In genomic region chr7:106823631-106824030, GRCh38 we compare ENCODE assay signal across 30 cellular contexts. TPM values are rescaled to one million over a fixed set of nuclear protein-coding genes. Genes with fewer than 3 reads are reported as not detected.
DNase-seq lines count a peak whose midpoint lies in the region; ATAC-seq, FAIRE-seq and TF ChIP-seq lines count a peak whose summit lies in the region.
"Had no signal": no experiment of that assay in that cellular context is flagged by ENCODE, and none has a peak within 500 bp of the region (broad histone marks: within the 10 kb centered on the region; RNA-seq: fewer than 3 reads in every experiment).

No MANE protein-coding gene starts in this region.

- H3K4me1 ChIP-seq in pancreas = no peaks in the 10 kb centered on the region
- H3K4me1 ChIP-seq: BLaER1 treated with 17β-estradiol and CSF1 and Interleukin-3, amounts not matched to agents 10 nM and 100 nM; left ventricle myocardium inferior; SJCRH30; transverse colon had no signal

- no peaks in the 10 kb centered on the region for H3K27me3 ChIP-seq in bronchial epithelial cell (ENCODE audit: control insufficient read depth, insufficient read depth, low read length)
- H3K27me3 ChIP-seq in pancreas = no peaks in the 10 kb centered on the region
- H3K27me3 ChIP-seq: BLaER1 treated with 17β-estradiol and CSF1 and Interleukin-3, amounts not matched to agents 10 nM and 100 nM; SJCRH30; transverse colon had no signal

- H3K4me1 Mint-ChIP-seq in activated CD8-positive, alpha-beta T cell treated with anti-CD3 and anti-CD28 coated beads, Interleukin-2, amount 10 ng/mL, durations not matched to agents 7 days and 5 days (ENCODE audit: low read depth) = no peaks in the 10 kb centered on the region
- H3K4me1 Mint-ChIP-seq in progenitor cell of endocrine pancreas (ENCODE audit: low read depth) = peaks cover 5% of the 10 kb centered on the region
- H3K4me1 Mint-ChIP-seq: activated naive CD4-positive, alpha-beta T cell treated with anti-CD3 and anti-CD28 coated beads, Interleukin-2, amount 50 U/mL, for 24 hours; activated T-helper 17 cell treated with anti-CD3 and anti-CD28 coated beads, Interleukin-2, amount 50 U/mL, for 72 hours; T-cell had no signal

- no peaks in the 10 kb centered on the region for H3K9me3 Mint-ChIP-seq in activated CD8-positive, alpha-beta T cell treated with anti-CD3 and anti-CD28 coated beads, Interleukin-2, amount 10 ng/mL, durations not matched to agents 7 days and 5 days (ENCODE audit: insufficient read depth)
- H3K9me3 Mint-ChIP-seq in progenitor cell of endocrine pancreas (ENCODE audit: low read depth) = peaks cover 5% of the 10 kb centered on the region
- H3K9me3 Mint-ChIP-seq: activated naive CD4-positive, alpha-beta T cell treated with anti-CD3 and anti-CD28 coated beads, Interleukin-2, amount 50 U/mL, for 24 hours; naive B cell; T-cell had no signal

- no peak overlapping the region for H3K4me3 ChIP-seq in bronchial epithelial cell (ENCODE audit: low read depth, low read length)
- H3K4me3 ChIP-seq in pancreas = no peak overlapping the region
- H3K4me3 ChIP-seq: BLaER1 treated with 17β-estradiol and CSF1 and Interleukin-3, amounts not matched to agents 10 nM and 100 nM; left ventricle myocardium inferior; SJCRH30; skin epidermis; transverse colon had no signal

- peak; percentile 61 for DNase-seq in Daoy (ENCODE audit: low read depth)
- DNase-seq in M059J (ENCODE audit: low read depth) = peak; percentile 77
- peak; percentile 31 for DNase-seq in bronchial epithelial cell (ENCODE audit: low read depth)
- peak; percentile 39 for DNase-seq in renal cortical epithelial cell (ENCODE audit: low read depth)
- no peak for DNase-seq in activated CD8-positive, alpha-beta T cell treated with anti-CD3 and anti-CD28 coated beads, Interleukin-2, amount 10 ng/mL, durations not matched to agents 7 days and 5 days
- no peak for DNase-seq in progenitor cell of endocrine pancreas (ENCODE audit: low spot score, unreplicated experiment)
- no peak for DNase-seq in pancreas
- DNase-seq: activated CD4-positive, alpha-beta T cell treated with anti-CD3 and anti-CD28 coated beads, Interleukin-2, amount 50 U/mL, for 4 hours; activated CD8-positive, alpha-beta memory T cell treated with anti-CD3 and anti-CD28 coated beads, Interleukin-2, amount 50 U/mL, for 4 hours; amygdala; central memory CD4-positive, alpha-beta T cell; dermis blood vessel endothelial cell; DND-41; left ventricle myocardium inferior; naive B cell; NCI-H1092 treated with DMSO at 0.1 percent for 48 hours; NCI-H187 treated with DMSO at 0.1 percent for 48 hours; NCI-H69; stimulated activated CD8-positive, alpha-beta memory T cell treated with anti-CD3 and anti-CD28 coated beads, Interleukin-4, amount 100 ng/mL, for 48 hours; T-cell; transverse colon had no signal

- ATAC-seq in activated CD8-positive, alpha-beta T cell treated with anti-CD3 and anti-CD28 coated beads, Interleukin-2, amount 10 ng/mL, durations not matched to agents 7 days and 5 days = no peak
- no peak for ATAC-seq in pancreas
- ATAC-seq: activated T-helper 17 cell treated with anti-CD3 and anti-CD28 coated beads, Interleukin-2, amount 50 U/mL, for 72 hours; T-cell had no signal

- no peaks in the 10 kb centered on the region for H3K9me3 ChIP-seq in pancreas
- H3K9me3 ChIP-seq: left ventricle myocardium inferior, transverse colon had no signal

- no peaks in the 10 kb centered on the region for H3K36me3 Mint-ChIP-seq in activated CD8-positive, alpha-beta T cell treated with anti-CD3 and anti-CD28 coated beads, Interleukin-2, amount 10 ng/mL, durations not matched to agents 7 days and 5 days (ENCODE audit: low read depth)
- no peaks in the 10 kb centered on the region for H3K36me3 Mint-ChIP-seq in progenitor cell of endocrine pancreas (ENCODE audit: insufficient read depth)
- H3K36me3 Mint-ChIP-seq: activated naive CD4-positive, alpha-beta T cell treated with anti-CD3 and anti-CD28 coated beads, Interleukin-2, amount 50 U/mL, for 24 hours; naive B cell; T-cell had no signal

- TF ChIP-seq CTCF in bronchial epithelial cell (IDR thresholded peaks at IDR 0.05; ENCODE audit: insufficient read depth, low read length, severe bottlenecking) (no peak), progenitor cell of endocrine pancreas (IDR thresholded peaks at IDR 0.05; ENCODE audit: unreplicated experiment) (no peak), pancreas (IDR thresholded peaks at IDR 0.05) (no peak)

- FAIRE-seq in bronchial epithelial cell (lab: Jason Lieb, UNC) (no peak), pancreas (lab: Jason Lieb, UNC) (no peak)
- FAIRE-seq: endometrium, GM18507 had no signal

- H3K36me3 ChIP-seq in bronchial epithelial cell (ENCODE audit: control insufficient read depth, insufficient read depth, low read length) = no peaks in the 10 kb centered on the region
- no peaks in the 10 kb centered on the region for H3K36me3 ChIP-seq in pancreas
- H3K36me3 ChIP-seq: BLaER1 treated with 17β-estradiol and CSF1 and Interleukin-3, amounts not matched to agents 10 nM and 100 nM; left ventricle myocardium inferior; SJCRH30; transverse colon had no signal

- H3K27ac ChIP-seq in pancreas = no peak overlapping the region
- H3K27ac ChIP-seq: BLaER1 treated with 17β-estradiol and CSF1 and Interleukin-3, amounts not matched to agents 10 nM and 100 nM; HL-60; left ventricle myocardium inferior; SJCRH30; transverse colon had no signal

- H3K27me3 Mint-ChIP-seq in activated CD8-positive, alpha-beta T cell treated with anti-CD3 and anti-CD28 coated beads, Interleukin-2, amount 10 ng/mL, durations not matched to agents 7 days and 5 days (ENCODE audit: low read depth) = no peaks in the 10 kb centered on the region
- H3K27me3 Mint-ChIP-seq in progenitor cell of endocrine pancreas = no peaks in the 10 kb centered on the region
- H3K27me3 Mint-ChIP-seq: activated naive CD4-positive, alpha-beta T cell treated with anti-CD3 and anti-CD28 coated beads, Interleukin-2, amount 50 U/mL, for 24 hours; activated T-helper 17 cell treated with anti-CD3 and anti-CD28 coated beads, Interleukin-2, amount 50 U/mL, for 72 hours; naive B cell; T-cell had no signal

- no peak overlapping the region for H3K4me3 Mint-ChIP-seq in activated CD8-positive, alpha-beta T cell treated with anti-CD3 and anti-CD28 coated beads, Interleukin-2, amount 10 ng/mL, durations not matched to agents 7 days and 5 days
- no peak overlapping the region for H3K4me3 Mint-ChIP-seq in progenitor cell of endocrine pancreas (ENCODE audit: low read depth)
- H3K4me3 Mint-ChIP-seq: activated naive CD4-positive, alpha-beta T cell treated with anti-CD3 and anti-CD28 coated beads, Interleukin-2, amount 50 U/mL, for 24 hours; activated T-helper 17 cell treated with anti-CD3 and anti-CD28 coated beads, Interleukin-2, amount 50 U/mL, for 72 hours; naive B cell; T-cell had no signal

- CTCF ChIA-PET in activated CD8-positive, alpha-beta T cell treated with anti-CD3 and anti-CD28 coated beads, Interleukin-2, amount 10 ng/mL, durations not matched to agents 7 days and 5 days (lab: Charles Lee) = no interaction called here

- POLR2A ChIA-PET in activated CD8-positive, alpha-beta T cell treated with anti-CD3 and anti-CD28 coated beads, Interleukin-2, amount 10 ng/mL, durations not matched to agents 7 days and 5 days (lab: Charles Lee) = no interaction called here

- intact Hi-C loops in pancreas (cut with DNase I) = no loop called here

- no peak overlapping the region for H3K27ac Mint-ChIP-seq in activated CD8-positive, alpha-beta T cell treated with anti-CD3 and anti-CD28 coated beads, Interleukin-2, amount 10 ng/mL, durations not matched to agents 7 days and 5 days
- H3K27ac Mint-ChIP-seq in progenitor cell of endocrine pancreas = no peak overlapping the region
- H3K27ac Mint-ChIP-seq: activated naive CD4-positive, alpha-beta T cell treated with anti-CD3 and anti-CD28 coated beads, Interleukin-2, amount 50 U/mL, for 24 hours; activated T-helper 17 cell treated with anti-CD3 and anti-CD28 coated beads, Interleukin-2, amount 50 U/mL, for 72 hours; T-cell had no signal

RNA-seq across cellular contexts. Expression of gene PIK3CG, which starts 41.5 kb away (rescaled TPM):
- total RNA-seq in Daoy (2014; rRNA removed; shearing (Covaris generic)) = 0.86 and 1.5 TPM in 2 replicates
- total RNA-seq in M059J (2014; rRNA removed; shearing (Covaris generic)) = 0.12 TPM in 1 of 2 replicates, not detected in the other
- not detected in 2 replicates for total RNA-seq in bronchial epithelial cell
- total RNA-seq in renal cortical epithelial cell = not detected in 2 replicates
- 10 to 100 TPM; 53.1 to 55.6 TPM for total RNA-seq in activated CD8-positive, alpha-beta T cell treated with anti-CD3 and anti-CD28 coated beads, Interleukin-2, amount 10 ng/mL, durations not matched to agents 7 days and 5 days
- not detected in 2 replicates for total RNA-seq in progenitor cell of endocrine pancreas
- 1 to 10 TPM in 3 of 6 donors, under 1 TPM in 3; 0.39 to 5.3 (median 1.1) TPM for total RNA-seq in pancreas
- under 1 TPM; 0.09 to 0.30 TPM for polyA plus RNA-seq in pancreas
- total RNA-seq: fibroblast of lung, SJCRH30 had no signal

Comparison
In these comparisons a context has a peak if more than half of its experiments do, and no peak if none do; other contexts are left out.
1. DNase-seq: peak in Daoy (single experiment), M059J (single experiment), bronchial epithelial cell (single experiment) and renal cortical epithelial cell (single experiment); none in activated CD8-positive, alpha-beta T cell treated with anti-CD3 and anti-CD28 coated beads, Interleukin-2, amount 10 ng/mL, durations not matched to agents 7 days and 5 days (single experiment), progenitor cell of endocrine pancreas (single experiment) and pancreas (0 of 6).
2. RNA of gene PIK3CG, which starts 41.5 kb away (total RNA-seq): 53.1 to 55.6 TPM in activated CD8-positive, alpha-beta T cell treated with anti-CD3 and anti-CD28 coated beads, Interleukin-2, amount 10 ng/mL, durations not matched to agents 7 days and 5 days; 0.39 to 5.3 TPM in pancreas, 0.86 to 1.5 TPM in Daoy, 0.12 TPM in M059J, not detected in bronchial epithelial cell, not detected in renal cortical epithelial cell and not detected in progenitor cell of endocrine pancreas; every median in the first group is over 4 times any median in the second.